In the genomic region with DNA sequence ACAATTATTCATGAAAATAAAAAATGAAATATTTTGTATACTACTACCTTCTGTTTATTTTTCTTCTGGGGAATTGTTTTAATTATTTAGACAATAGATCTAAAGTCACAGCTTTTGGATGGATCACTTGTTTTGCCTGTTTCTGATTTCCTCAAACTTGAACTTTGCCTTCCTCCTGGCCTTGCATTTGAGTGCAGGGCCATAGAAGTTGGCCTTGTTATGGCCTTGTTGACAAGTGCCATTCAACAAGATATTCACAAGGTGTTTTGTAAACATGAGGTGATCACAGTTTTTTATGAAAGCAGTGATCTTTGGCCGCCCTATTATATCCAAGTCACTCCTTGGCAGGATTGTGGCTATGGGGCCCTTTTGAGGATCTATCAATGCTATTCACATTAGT, we compare ENCODE assay signal across 5 cellular contexts. TPM values are rescaled to one million over a fixed set of nuclear protein-coding genes. Genes with fewer than 3 reads are reported as not detected.
"Had no signal": no experiment of that assay in that cellular context is flagged by ENCODE, and none has a peak within 500 bp of the region (broad histone marks: within the 10 kb centered on the region; RNA-seq: fewer than 3 reads in every experiment).

No MANE protein-coding gene starts in this region.

- DNase-seq: H9, HCEC 1CT, KBM-7 had no signal

- H3K4me3 ChIP-seq: GM23338 had no signal

- ATAC-seq: GM23338 had no signal

- H3K4me3 Mint-ChIP-seq: GM23338, H9, IgD-negative memory B cell had no signal

- H3K27ac Mint-ChIP-seq: GM23338, H9, IgD-negative memory B cell had no signal

- H3K27me3 Mint-ChIP-seq: IgD-negative memory B cell had no signal

RNA-seq across cellular contexts. Expression of a gene that starts 26.7 kb away (rescaled TPM):
- polyA plus RNA-seq: IgD-negative memory B cell had no signal
